ENCODE assay signal across 9 cellular contexts in the genomic region with DNA sequence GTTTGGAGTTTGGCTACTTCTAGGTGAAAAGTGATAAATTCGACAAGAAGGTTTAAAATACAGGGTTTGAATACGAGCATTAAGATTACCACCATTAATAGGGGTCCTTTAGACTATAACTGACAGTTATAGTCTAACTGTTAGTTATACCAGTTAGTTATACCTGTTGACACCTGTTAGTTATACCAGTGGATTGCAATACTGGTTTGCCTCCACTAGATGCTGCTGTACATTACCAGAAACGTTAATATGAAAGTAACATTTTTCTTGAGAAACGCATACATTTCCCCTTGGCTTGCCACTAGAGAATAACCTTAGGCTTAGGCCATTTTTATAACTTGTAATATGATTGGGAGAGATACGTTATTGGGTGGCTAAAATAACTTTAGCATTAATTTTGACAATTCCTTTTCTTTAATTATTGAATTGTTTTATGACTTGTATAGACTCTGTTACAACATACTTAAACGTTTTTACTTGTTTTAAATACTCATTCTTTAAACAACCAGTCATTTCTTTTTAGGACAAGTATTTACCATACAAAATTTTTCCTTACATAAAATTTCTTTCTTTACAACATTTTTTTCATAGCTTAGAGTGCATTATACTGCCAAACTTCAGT.
DNase-seq lines count a peak whose midpoint lies in the region; ATAC-seq and TF ChIP-seq lines count a peak whose summit lies in the region.
"Had no signal": no experiment of that assay in that cellular context is flagged by ENCODE, and none has a peak within 500 bp of the region (broad histone marks: within the 10 kb centered on the region; RNA-seq: fewer than 3 reads in every experiment).

No MANE protein-coding gene starts in this region.

- no peak overlapping the region for H3K4me2 ChIP-seq in mesenchymal stem cell (ENCODE audit: low read length, poor library complexity, severe bottlenecking)

- H3K4me1 ChIP-seq in mesenchymal stem cell (ENCODE audit: control insufficient read depth, insufficient read depth, low read depth, low read length), result no peaks in the 10 kb centered on the region

- no peak overlapping the region for H3K23ac ChIP-seq in mesenchymal stem cell (ENCODE audit: low read length in 2 of 2)

- no peak overlapping the region for H2BK15ac ChIP-seq in mesenchymal stem cell (ENCODE audit: low read depth, poor library complexity, severe bottlenecking)

- no peak overlapping the region for H3K4ac ChIP-seq in mesenchymal stem cell (ENCODE audit: low read depth in 1 of 2, low read length in 2 of 2)

- no peak overlapping the region for H2BK5ac ChIP-seq in mesenchymal stem cell (ENCODE audit: low read depth, low read length, poor library complexity, severe bottlenecking)

- H2AFZ ChIP-seq in mesenchymal stem cell (ENCODE audit: low read depth, low read length), result no peak overlapping the region

- no peak overlapping the region for H4K91ac ChIP-seq in mesenchymal stem cell (ENCODE audit: low read length)

- peak; percentile 50 for DNase-seq in ELR (ENCODE audit: low read depth)
- peak; percentile 25 for DNase-seq in HT1080 (ENCODE audit: low read depth)
- DNase-seq in WERI-Rb-1, result peak; percentile 42
- DNase-seq in mesenchymal stem cell, result peak; percentile 33
- no peak for DNase-seq in NCI-H146 treated with DMSO at 0.1 percent for 48 hours (lab: John Stamatoyannopoulos, UW; ENCODE audit: unreplicated experiment)
- DNase-seq in posterior vena cava (ENCODE audit: low spot score), result no peak
- DNase-seq in Right ventricle myocardium inferior (ENCODE audit: missing footprints), result no peak
- DNase-seq: naive B cell had no signal

- H2BK120ac ChIP-seq in mesenchymal stem cell (ENCODE audit: low read depth, low read length), result no peak overlapping the region

- no peak overlapping the region for H3K9ac ChIP-seq in mesenchymal stem cell (ENCODE audit: low read length)

- no peak overlapping the region for H2AK5ac ChIP-seq in mesenchymal stem cell (ENCODE audit: low read length, severe bottlenecking)

- no peak overlapping the region for H3K14ac ChIP-seq in mesenchymal stem cell (ENCODE audit: low read length in 2 of 2)

- H3K79me1 ChIP-seq in mesenchymal stem cell (replicated peaks; ENCODE audit: low read length, poor library complexity, severe bottlenecking), result no peaks in the 10 kb centered on the region

- H3K27ac ChIP-seq in WERI-Rb-1 (no peak overlapping the region), mesenchymal stem cell (ENCODE audit: low read length, poor library complexity, severe bottlenecking) (no peak overlapping the region)

- peak; percentile 71 for TF ChIP-seq CTCF in WERI-Rb-1 (IDR thresholded peaks at IDR 0.05; ENCODE audit: low read depth, low read length)

- peak; percentile 85 for ATAC-seq in GM21390 (IDR thresholded peaks at IDR 0.05; ENCODE audit: unreplicated experiment)
- no peak for ATAC-seq in Right ventricle myocardium inferior

- 70% methylated on average over 3 of the region's 6 CpGs for WGBS in mesenchymal stem cell

- H3K4me3 ChIP-seq in WERI-Rb-1 (ENCODE audit: low read depth, low read length) (no peak overlapping the region), mesenchymal stem cell (ENCODE audit: insufficient read depth in 1 of 2, low read depth in 1 of 2, low read length in 2 of 2) (no peak overlapping the region)

- no peak overlapping the region for H3K18ac ChIP-seq in mesenchymal stem cell (ENCODE audit: low read depth in 1 of 2, low read length in 2 of 2)

- intact Hi-C loops in posterior vena cava (cut with DNase I) (no loop called here), Right ventricle myocardium inferior (cut with DNase I) (no loop called here)

- H3K27me3 ChIP-seq in WERI-Rb-1 (ENCODE audit: insufficient read depth, low read depth, severe bottlenecking) (no peaks in the 10 kb centered on the region), mesenchymal stem cell (ENCODE audit: control insufficient read depth in 1 of 2, insufficient read depth in 1 of 2, low read length in 2 of 2) (no peaks in the 10 kb centered on the region)

- H4K8ac ChIP-seq in mesenchymal stem cell (ENCODE audit: low read length), result no peak overlapping the region

- peaks cover 19% of the 10 kb centered on the region for H3K9me3 ChIP-seq in WERI-Rb-1 (ENCODE audit: severe bottlenecking)
- peaks cover 43% of the 10 kb centered on the region for H3K9me3 ChIP-seq in mesenchymal stem cell (ENCODE audit: control insufficient read depth, low read length)

- H3K36me3 ChIP-seq in WERI-Rb-1 (no peaks in the 10 kb centered on the region), mesenchymal stem cell (ENCODE audit: control insufficient read depth in 1 of 2, insufficient read depth in 2 of 2, low read depth in 1 of 2, low read length in 2 of 2) (no peaks in the 10 kb centered on the region)

- no peak overlapping the region for H2BK12ac ChIP-seq in mesenchymal stem cell (ENCODE audit: low read length in 2 of 2)

Comparison
In these comparisons a context has a peak if more than half of its experiments do, and no peak if none do; other contexts are left out.
1. DNase-seq: peak in ELR (single experiment), HT1080 (single experiment), WERI-Rb-1 (single experiment) and mesenchymal stem cell (single experiment); none in NCI-H146 treated with DMSO at 0.1 percent for 48 hours (single experiment), posterior vena cava (single experiment) and Right ventricle myocardium inferior (single experiment).